In genomic region chr11:133787379-133788103, GRCh38 we compare ENCODE assay signal across 12 cellular contexts. TPM values are rescaled to one million over a fixed set of nuclear protein-coding genes. Genes with fewer than 3 reads are reported as not detected.
DNase-seq lines count a peak whose midpoint lies in the region; ATAC-seq and TF ChIP-seq lines count a peak whose summit lies in the region.
"Had no signal": no experiment of that assay in that cellular context is flagged by ENCODE, and none has a peak within 500 bp of the region (broad histone marks: within the 10 kb centered on the region; RNA-seq: fewer than 3 reads in every experiment).

No MANE protein-coding gene starts in this region.

- ATAC-seq in GM21423 (IDR thresholded peaks at IDR 0.05; ENCODE audit: unreplicated experiment) = no peak

- intact Hi-C loops in breast epithelium (cut with DNase I; ENCODE audit: low total_unique reads) (loop anchor here (10.0 kb wide), 1 partner anchor 383 kb away; no protein-coding TSS in a partner anchor), stomach (cut with DNase I; ENCODE audit: low total_unique reads) (no loop called here)

- H3K27ac ChIP-seq in breast epithelium = no peak overlapping the region
- no peak overlapping the region for H3K27ac ChIP-seq in stomach
- H3K27ac ChIP-seq: 22Rv1, brain microvascular endothelial cell had no signal

- no peak for TF ChIP-seq POLR2A in breast epithelium (IDR thresholded peaks at IDR 0.05)
- no peak for TF ChIP-seq POLR2A in stomach (IDR thresholded peaks at IDR 0.05)
- no peak for TF ChIP-seq POLR2A in erythroblast (IDR thresholded peaks at IDR 0.05; ENCODE audit: low read length)

- H3K9me3 ChIP-seq in breast epithelium = no peaks in the 10 kb centered on the region
- no peaks in the 10 kb centered on the region for H3K9me3 ChIP-seq in stomach

- H3K36me3 ChIP-seq in breast epithelium (no peaks in the 10 kb centered on the region), stomach (no peaks in the 10 kb centered on the region)
- H3K36me3 ChIP-seq: brain microvascular endothelial cell had no signal

- peak; percentile 38 for DNase-seq in NCI-H2029 (lab: John Stamatoyannopoulos, UW)
- no peak for DNase-seq in NCI-H2029 treated with DMSO at 0.1 percent for 48 hours (lab: John Stamatoyannopoulos, UW)
- DNase-seq in breast epithelium (ENCODE audit: low spot score in 2 of 2) = no peak
- DNase-seq in islet precursor cell = peak; percentile 75
- DNase-seq in stomach = no peak
- DNase-seq in activated effector memory CD4-positive, alpha-beta T cell treated with Interleukin-2 at 50 U/mL for 16 hours = no peak
- no peak for DNase-seq in erythroblast (lab: John Stamatoyannopoulos, UW)
- DNase-seq: brain microvascular endothelial cell, DMS153, NCI-H524 treated with DMSO at 0.1 percent for 48 hours had no signal

- WGBS in stomach, 5 donors = 10 to 21% (median 12%) methylated on average over 19 to 45 of the region's 45 CpGs

- no peak for TF ChIP-seq EP300 in stomach (IDR thresholded peaks at IDR 0.05)

- H3K27me3 ChIP-seq in breast epithelium (peaks cover 0 to 32% of the 10 kb centered on the region in 2 donors), stomach (peaks cover 0 to 32% (median 12%) of the 10 kb centered on the region in 3 donors)
- H3K27me3 ChIP-seq: brain microvascular endothelial cell had no signal

- peak overlapping the region; percentile 16 to 39 (median 18) for H3K4me3 ChIP-seq in breast epithelium
- peak overlapping the region; percentile 25 to 34 (median 28) for H3K4me3 ChIP-seq in stomach

- TF ChIP-seq CTCF in breast epithelium (IDR thresholded peaks at IDR 0.05) = no peak
- no peak for TF ChIP-seq CTCF in stomach (IDR thresholded peaks at IDR 0.05)

- H3K4me1 ChIP-seq in breast epithelium = no peaks in the 10 kb centered on the region
- H3K4me1 ChIP-seq in stomach = peaks cover 0 to 9% (median 0%) of the 10 kb centered on the region in 4 donors

RNA-seq across cellular contexts. Expression of gene SPATA19, which starts 57.8 kb away (rescaled TPM):
- total RNA-seq in breast epithelium = not detected
- total RNA-seq in stomach = not detected
- polyA plus RNA-seq in stomach = under 1 TPM in 1 of 3 donors, not detected in 2; 0.23 TPM

Comparison
In these comparisons a context has a peak if more than half of its experiments do, and no peak if none do; other contexts are left out.
1. DNase-seq: peak in NCI-H2029 (single experiment) and islet precursor cell (single experiment); none in NCI-H2029 treated with DMSO at 0.1 percent for 48 hours (single experiment), breast epithelium (0 of 2), stomach (single experiment), activated effector memory CD4-positive, alpha-beta T cell treated with Interleukin-2 at 50 U/mL for 16 hours (single experiment) and erythroblast (0 of 2).